ENCODE assay signal across 26 cellular contexts in the genomic region with DNA sequence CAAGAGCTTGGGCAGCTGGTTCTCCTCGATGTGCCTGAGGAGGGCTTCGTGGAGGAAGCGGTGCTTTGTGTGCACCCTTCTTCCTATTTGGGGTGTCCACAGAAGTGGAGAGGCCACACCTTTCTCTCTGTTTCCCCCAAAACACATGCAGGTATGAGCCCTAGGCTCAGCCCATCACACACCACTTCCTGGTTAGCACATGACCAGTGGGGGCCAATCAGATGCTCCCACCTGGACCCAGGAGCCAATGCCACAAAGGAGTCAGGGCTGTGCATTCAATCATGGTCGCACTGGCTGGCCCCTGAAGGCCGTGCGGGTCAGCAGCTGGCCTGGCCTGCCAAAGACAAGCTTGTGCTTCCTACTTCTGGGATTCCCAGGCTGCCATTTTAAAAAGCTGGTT. TPM values are rescaled to one million over a fixed set of nuclear protein-coding genes. Genes with fewer than 3 reads are reported as not detected.
DNase-seq lines count a peak whose midpoint lies in the region; ATAC-seq and TF ChIP-seq lines count a peak whose summit lies in the region.
"Had no signal": no experiment of that assay in that cellular context is flagged by ENCODE, and none has a peak within 500 bp of the region (broad histone marks: within the 10 kb centered on the region; RNA-seq: fewer than 3 reads in every experiment).

No MANE protein-coding gene starts in this region.

- H4K20me1 ChIP-seq in neural progenitor cell (ENCODE audit: low read depth): no peaks in the 10 kb centered on the region

- H3K4me3 Mint-ChIP-seq in chondrocyte (ENCODE audit: unreplicated experiment) (no peak overlapping the region), neural progenitor cell (no peak overlapping the region)
- H3K4me3 Mint-ChIP-seq: CD4-positive, CD25-positive, alpha-beta regulatory T cell had no signal

- DNase-seq in Right ventricle myocardium inferior (ENCODE audit: missing footprints): peak; percentile 23
- no peak for DNase-seq in Right ventricle myocardium superior
- DNase-seq in chondrocyte (ENCODE audit: low spot score): peak; percentile 42
- DNase-seq in mesendoderm: peak; percentile 7
- no peak for DNase-seq in midbrain (lab: John Stamatoyannopoulos, UW)
- DNase-seq in NK-92 (lab: John Stamatoyannopoulos, UW; ENCODE audit: unreplicated experiment): no peak
- no peak for DNase-seq in neural progenitor cell (ENCODE audit: low spot score)
- DNase-seq: 8988T; ACHN; BE2C; CD4-positive, CD25-positive, alpha-beta regulatory T cell; GM23248; Kasumi-1; MV-4-11; NCI-H1105; NCI-H1436 treated with DMSO at 0.1 percent for 48 hours; NCI-H187 treated with DMSO at 0.1 percent for 48 hours; NCI-H2107; NCI-H446 treated with DMSO at 0.1 percent for 48 hours; NCI-H526; NCI-H82; SIG-M5 had no signal

- no peak overlapping the region for H3K56ac ChIP-seq in mesendoderm (ENCODE audit: low read length)

- no peaks in the 10 kb centered on the region for H3K9me3 Mint-ChIP-seq in chondrocyte (ENCODE audit: low read depth)
- no peaks in the 10 kb centered on the region for H3K9me3 Mint-ChIP-seq in neural progenitor cell

- H3K27ac Mint-ChIP-seq in chondrocyte (ENCODE audit: unreplicated experiment): no peak overlapping the region
- H3K27ac Mint-ChIP-seq in neural progenitor cell: no peak overlapping the region
- H3K27ac Mint-ChIP-seq: CD4-positive, CD25-positive, alpha-beta regulatory T cell had no signal

- WGBS in mesendoderm (ENCODE audit: extremely low coverage, insufficient coverage, low lambda C conversion rate): no CpG with 5 or more reads among the region's 6 CpGs

- no peak overlapping the region for H2BK120ac ChIP-seq in mesendoderm (ENCODE audit: low read depth, low read length)

- ATAC-seq in Right ventricle myocardium inferior (no peak), Right ventricle myocardium superior (ENCODE audit: poor library complexity) (no peak)

- H2AFZ ChIP-seq in neural progenitor cell (replicated peaks): no peak overlapping the region
- H2AFZ ChIP-seq: GM23248 had no signal

- H3K4me1 ChIP-seq in mesendoderm (ENCODE audit: control insufficient read depth, low read depth, low read length) (no peaks in the 10 kb centered on the region), neural progenitor cell (peaks cover 9% of the 10 kb centered on the region)
- H3K4me1 ChIP-seq: BE2C, HAP-1 had no signal

- no peak overlapping the region for H3K18ac ChIP-seq in mesendoderm (ENCODE audit: low read length)

- no peaks in the 10 kb centered on the region for H3F3A ChIP-seq in neural progenitor cell (ENCODE audit: low read depth)

- H2BK15ac ChIP-seq in mesendoderm (replicated peaks; ENCODE audit: low read depth): no peak overlapping the region

- no peak overlapping the region for H2BK5ac ChIP-seq in mesendoderm (ENCODE audit: low read length)

- H3K27me3 Mint-ChIP-seq in chondrocyte (ENCODE audit: low read depth) (peaks cover 37% of the 10 kb centered on the region), neural progenitor cell (ENCODE audit: insufficient read depth, low read depth) (peaks cover 15% of the 10 kb centered on the region)

- no peak overlapping the region for H4K5ac ChIP-seq in mesendoderm (ENCODE audit: low read length)

- no peak overlapping the region for H2AK5ac ChIP-seq in mesendoderm (ENCODE audit: low read length)

- no peaks in the 10 kb centered on the region for H3K9me3 ChIP-seq in neural progenitor cell (ENCODE audit: low read depth)
- H3K9me3 ChIP-seq: BE2C, HAP-1 had no signal

- H3K4me3 ChIP-seq in mesendoderm (ENCODE audit: low read length): no peak overlapping the region
- no peak overlapping the region for H3K4me3 ChIP-seq in neural progenitor cell
- H3K4me3 ChIP-seq: GM23248, HAP-1, SK-N-MC had no signal

- H3K27me3 ChIP-seq in mesendoderm (ENCODE audit: insufficient read depth, low read length, poor library complexity): no peaks in the 10 kb centered on the region
- H3K27me3 ChIP-seq in neural progenitor cell: no peaks in the 10 kb centered on the region
- H3K27me3 ChIP-seq: BE2C had no signal

- TF ChIP-seq CTCF in chondrocyte (IDR thresholded peaks at IDR 0.05) (no peak), neural progenitor cell (IDR thresholded peaks at IDR 0.05) (no peak)

- no peaks in the 10 kb centered on the region for H3K79me1 ChIP-seq in mesendoderm (ENCODE audit: low read length)

- H3K4me2 ChIP-seq in mesendoderm (ENCODE audit: low read length) (no peak overlapping the region), neural progenitor cell (no peak overlapping the region)

- no peak overlapping the region for H4K8ac ChIP-seq in mesendoderm (ENCODE audit: low read depth, low read length)

- no peak overlapping the region for H3K4ac ChIP-seq in mesendoderm (ENCODE audit: low read depth, low read length)

- H3K9ac ChIP-seq in mesendoderm (ENCODE audit: low read length): no peak overlapping the region
- H3K9ac ChIP-seq in neural progenitor cell: no peak overlapping the region
- H3K9ac ChIP-seq: GM23248 had no signal

- H3K4me1 Mint-ChIP-seq in chondrocyte (ENCODE audit: low read depth): no peaks in the 10 kb centered on the region
- peaks cover 1% of the 10 kb centered on the region for H3K4me1 Mint-ChIP-seq in neural progenitor cell

- H3K27ac ChIP-seq in mesendoderm (ENCODE audit: low read depth, low read length) (no peak overlapping the region), neural progenitor cell (no peak overlapping the region)
- H3K27ac ChIP-seq: GM23248, HL-60, RWPE1, SK-N-MC had no signal

- H3K36me3 ChIP-seq in mesendoderm (ENCODE audit: control insufficient read depth, insufficient read depth, low read length) (no peaks in the 10 kb centered on the region), neural progenitor cell (no peaks in the 10 kb centered on the region)
- H3K36me3 ChIP-seq: BE2C, HAP-1 had no signal

- H3K79me2 ChIP-seq in mesendoderm (ENCODE audit: control insufficient read depth, insufficient read depth, low read length) (no peaks in the 10 kb centered on the region), neural progenitor cell (ENCODE audit: low read depth) (no peaks in the 10 kb centered on the region)

- no peak overlapping the region for H3K23ac ChIP-seq in mesendoderm (ENCODE audit: low read length)

- H3K36me3 Mint-ChIP-seq in chondrocyte (ENCODE audit: low read depth): no peaks in the 10 kb centered on the region
- H3K36me3 Mint-ChIP-seq in neural progenitor cell: no peaks in the 10 kb centered on the region
- H3K36me3 Mint-ChIP-seq: CD4-positive, CD25-positive, alpha-beta regulatory T cell had no signal

- intact Hi-C loops in Right ventricle myocardium inferior (cut with DNase I): no loop called here
- intact Hi-C loops in Right ventricle myocardium superior (cut with DNase I): no loop called here

RNA-seq across cellular contexts. Expression of gene PPP2R2C, which starts 51.4 kb away (rescaled TPM):
- total RNA-seq in Right ventricle myocardium inferior (12.3 TPM), Right ventricle myocardium superior (8.1 TPM), chondrocyte (0.10 to 0.94 TPM (median 0.13 TPM) in 3 replicates), neural progenitor cell (ENCODE audit: low replicate concordance) (2.5 and 3.5 TPM in 2 replicates)
- polyA plus RNA-seq in mesendoderm (2013, experiment 1 of 2): 48.5 TPM
- polyA plus RNA-seq in mesendoderm (2013, experiment 2 of 2): 52.5 TPM
- total RNA-seq: CD4-positive, CD25-positive, alpha-beta regulatory T cell; GM23248 had no signal
- polyA plus RNA-seq: CD4-positive, CD25-positive, alpha-beta regulatory T cell; GM23248 had no signal

Comparison
In these comparisons a context has a peak if more than half of its experiments do, and no peak if none do; other contexts are left out.
1. DNase-seq: peak in Right ventricle myocardium inferior (single experiment), chondrocyte (single experiment) and mesendoderm (single experiment); none in Right ventricle myocardium superior (single experiment), midbrain (single experiment), NK-92 (single experiment) and neural progenitor cell (single experiment).